In the genomic region with DNA sequence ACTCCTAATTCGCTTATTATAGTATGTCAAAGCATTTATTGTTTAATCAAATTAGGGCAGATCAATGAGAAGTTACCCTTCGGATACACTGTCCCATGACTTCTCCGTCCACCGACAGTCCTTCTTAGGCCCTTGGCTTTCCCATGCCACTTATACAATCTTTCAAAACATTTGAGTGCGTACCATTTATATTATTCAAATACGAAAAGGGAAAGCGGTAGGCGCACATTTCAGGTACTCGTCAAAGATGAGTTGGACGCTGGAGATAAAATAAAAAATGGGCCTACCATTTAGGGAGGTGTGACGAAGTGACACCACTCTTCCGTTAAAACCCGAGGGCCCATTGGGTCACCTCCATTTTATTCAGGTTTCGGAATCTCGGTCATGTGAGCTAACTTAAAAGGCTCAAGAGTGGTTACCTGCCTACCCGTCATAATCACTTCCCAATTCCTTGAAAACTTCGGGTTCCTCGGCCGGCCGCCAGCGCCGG, we compare ENCODE assay signal across 8 cellular contexts. TPM values are rescaled to one million over a fixed set of nuclear protein-coding genes. Genes with fewer than 3 reads are reported as not detected.
DNase-seq lines count a peak whose midpoint lies in the region; ATAC-seq and TF ChIP-seq lines count a peak whose summit lies in the region.

No MANE protein-coding gene starts in this region.

- in situ Hi-C loops in brain microvascular endothelial cell (cut with HindIII; ENCODE audit: low pct_ligation_motif_present, low sequenced_read_pairs), result no loop called here

- peak overlapping the region; percentile 98 for H3K27ac Mint-ChIP-seq in memory B cell

- peak overlapping the region; percentile 97 for H3K4me3 Mint-ChIP-seq in activated T-cell treated with anti-CD3 and anti-CD28 coated beads, Interleukin-2, amount 50 U/mL, for 4 hours
- peak overlapping the region; percentile 94 for H3K4me3 Mint-ChIP-seq in memory B cell

- H3K4me1 Mint-ChIP-seq in activated T-cell treated with anti-CD3 and anti-CD28 coated beads, Interleukin-2, amount 50 U/mL, for 4 hours (ENCODE audit: low read depth), result peaks cover 16% of the 10 kb centered on the region
- peaks cover 17% of the 10 kb centered on the region for H3K4me1 Mint-ChIP-seq in memory B cell

- H3K27me3 ChIP-seq in brain microvascular endothelial cell (replicated peaks), result no peaks in the 10 kb centered on the region

- no peaks in the 10 kb centered on the region for H3K27me3 Mint-ChIP-seq in activated T-cell treated with anti-CD3 and anti-CD28 coated beads, Interleukin-2, amount 50 U/mL, for 4 hours (ENCODE audit: low read depth)
- no peaks in the 10 kb centered on the region for H3K27me3 Mint-ChIP-seq in memory B cell

- H3K36me3 ChIP-seq in brain microvascular endothelial cell (replicated peaks), result no peaks in the 10 kb centered on the region

- H3K36me3 Mint-ChIP-seq in activated T-cell treated with anti-CD3 and anti-CD28 coated beads, Interleukin-2, amount 50 U/mL, for 4 hours (ENCODE audit: insufficient read depth), result no peaks in the 10 kb centered on the region
- peaks cover 1% of the 10 kb centered on the region for H3K36me3 Mint-ChIP-seq in memory B cell

- peak overlapping the region; percentile 88 for H3K27ac ChIP-seq in brain microvascular endothelial cell

- DNase-seq in activated T-cell treated with anti-CD3 and anti-CD28 coated beads, Interleukin-2, amount 50 U/mL, for 4 hours, result no peak
- no peak for DNase-seq in activated T-cell treated with anti-CD3 and anti-CD28 coated beads, Interleukin-2, amount 50 U/mL, for 1 hour
- DNase-seq in brain microvascular endothelial cell, result no peak
- no peak for DNase-seq in memory B cell (ENCODE audit: low spot score in 2 of 2)
- no peak for DNase-seq in NCI-H1105 treated with DMSO at 0.1 percent for 48 hours (lab: John Stamatoyannopoulos, UW)
- DNase-seq in NCI-H2196 treated with DMSO at 0.1 percent for 48 hours (lab: John Stamatoyannopoulos, UW; ENCODE audit: unreplicated experiment), result no peak
- DNase-seq in 8988T, result no peak

- ATAC-seq in activated T-cell treated with anti-CD3 and anti-CD28 coated beads, Interleukin-2, amount 50 U/mL, for 4 hours, result peak; percentile 36 to 53
- ATAC-seq in HG03457 (IDR thresholded peaks at IDR 0.05; ENCODE audit: unreplicated experiment) (peak; percentile 6), memory B cell (ENCODE audit: low read depth) (peak; percentile 49)

- H3K4me3 ChIP-seq in brain microvascular endothelial cell (ENCODE audit: low read depth, low read length), result peak overlapping the region; percentile 97

- TF ChIP-seq CTCF in brain microvascular endothelial cell (IDR thresholded peaks at IDR 0.05; ENCODE audit: low read depth, low read length, missing control alignments), result no peak

- no peaks in the 10 kb centered on the region for H3K9me3 Mint-ChIP-seq in activated T-cell treated with anti-CD3 and anti-CD28 coated beads, Interleukin-2, amount 50 U/mL, for 4 hours
- H3K9me3 Mint-ChIP-seq in memory B cell, result no peaks in the 10 kb centered on the region

RNA-seq across cellular contexts. Expression of gene AFG1L, which starts 0.5 kb away (rescaled TPM):
- 1 to 10 TPM; 2.0 to 4.8 (median 4.0) TPM for total RNA-seq in activated T-cell treated with anti-CD3 and anti-CD28 coated beads, Interleukin-2, amount 50 U/mL, for 4 hours

RNA-seq across cellular contexts. Expression of gene SNX3, which starts 33.5 kb away (rescaled TPM):
- 10 to 100 TPM; 69.8 to 70.9 (median 70.8) TPM for total RNA-seq in activated T-cell treated with anti-CD3 and anti-CD28 coated beads, Interleukin-2, amount 50 U/mL, for 4 hours
